ENCODE assay signal across 21 cellular contexts in the genomic region with DNA sequence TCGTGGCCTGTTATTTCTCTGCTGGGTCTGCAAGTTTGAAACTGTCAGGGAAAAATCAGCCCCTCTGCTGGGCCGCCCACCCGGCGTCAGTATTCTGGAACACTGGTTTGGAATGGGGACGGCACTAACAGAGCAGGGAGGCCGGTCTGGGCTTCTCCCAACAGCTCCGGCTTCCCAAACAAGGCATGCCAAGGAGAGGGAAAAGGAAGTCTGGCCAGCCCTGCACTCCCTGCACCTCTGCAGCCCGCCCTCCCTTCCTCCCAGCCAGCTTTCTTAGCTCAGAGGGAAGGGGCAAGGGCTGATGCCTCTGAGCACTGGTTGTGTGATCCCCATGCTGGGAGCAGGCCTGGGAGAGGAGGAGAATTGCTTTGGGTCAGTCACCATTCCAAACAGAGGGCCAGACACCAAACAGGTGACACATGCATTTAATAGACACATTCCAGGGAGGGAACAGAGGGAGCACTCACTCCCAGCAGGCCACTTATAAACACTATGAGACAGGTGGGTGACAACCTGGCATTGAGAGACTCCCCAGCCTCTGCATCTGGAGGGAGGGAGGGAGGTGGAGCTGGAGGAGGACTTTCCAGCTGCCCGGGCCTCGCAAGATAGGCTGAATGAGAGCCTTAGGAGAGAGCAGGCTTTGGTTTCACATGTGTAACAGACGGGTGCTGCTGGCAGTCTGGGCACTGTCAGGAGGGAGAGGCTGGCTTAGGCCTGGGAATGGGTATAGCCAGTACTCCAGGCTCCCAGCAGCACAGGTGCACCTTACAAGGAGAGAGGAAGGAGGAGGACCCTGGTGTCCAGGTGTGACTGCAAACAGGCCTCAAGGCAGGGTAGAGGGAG. TPM values are rescaled to one million over a fixed set of nuclear protein-coding genes. Genes with fewer than 3 reads are reported as not detected.
DNase-seq lines count a peak whose midpoint lies in the region; ATAC-seq and TF ChIP-seq lines count a peak whose summit lies in the region.
"Had no signal": no experiment of that assay in that cellular context is flagged by ENCODE, and none has a peak within 500 bp of the region (broad histone marks: within the 10 kb centered on the region; RNA-seq: fewer than 3 reads in every experiment).

No MANE protein-coding gene starts in this region.

- POLR2A ChIA-PET in activated CD8-positive, alpha-beta T cell treated with anti-CD3 and anti-CD28 coated beads for 36 hours (lab: Charles Lee) = no interaction called here

- H3K27ac ChIP-seq in muscle layer of duodenum (ENCODE audit: low read length) (peak overlapping the region; percentile 64), aorta (ENCODE audit: low read depth in 1 of 2, low read length in 2 of 2) (no peak overlapping the region), stomach (peak overlapping the region in 2 of 5 donors; percentile 55 to 79)
- H3K27ac ChIP-seq: right lobe of liver, WERI-Rb-1 had no signal

- H3K4me3 ChIP-seq in muscle layer of duodenum (ENCODE audit: low read depth in 1 of 2, low read length in 2 of 2) (no peak overlapping the region), aorta (ENCODE audit: low read length in 2 of 2) (no peak overlapping the region), stomach (no peak overlapping the region)
- H3K4me3 ChIP-seq: right lobe of liver had no signal

- CTCF ChIA-PET in activated CD8-positive, alpha-beta T cell treated with anti-CD3 and anti-CD28 coated beads for 36 hours (lab: Charles Lee) = interaction anchor here (1.2 kb wide), 1 partner anchor 62 kb away, joined by 3 read pairs; no protein-coding TSS in a partner anchor

- ATAC-seq in Right ventricle myocardium inferior (peak; percentile 49), aorta (ENCODE audit: low FRiP score) (peak; percentile 61), HG02973 (IDR thresholded peaks at IDR 0.05; ENCODE audit: unreplicated experiment) (no peak)
- ATAC-seq in activated CD8-positive, alpha-beta T cell treated with anti-CD3 and anti-CD28 coated beads for 36 hours = no peak
- ATAC-seq: CD8-positive, alpha-beta T cell; naive thymus-derived CD8-positive, alpha-beta T cell had no signal

- H3K4me1 Mint-ChIP-seq in activated CD8-positive, alpha-beta T cell treated with anti-CD3 and anti-CD28 coated beads for 36 hours (ENCODE audit: low read depth) = peaks cover 6% of the 10 kb centered on the region

- H3K9me3 ChIP-seq in muscle layer of duodenum (ENCODE audit: control insufficient read depth in 1 of 2, low read length in 2 of 2) (no peaks in the 10 kb centered on the region), aorta (ENCODE audit: control insufficient read depth, low read length) (no peaks in the 10 kb centered on the region), stomach (no peaks in the 10 kb centered on the region)
- H3K9me3 ChIP-seq: right lobe of liver had no signal

- TF ChIP-seq CTCF in stomach (IDR thresholded peaks at IDR 0.05) = no peak
- TF ChIP-seq CTCF in activated CD8-positive, alpha-beta T cell treated with anti-CD3 and anti-CD28 coated beads for 36 hours (IDR thresholded peaks at IDR 0.05) = no peak

- 12 to 18% methylated on average over 11 of the region's 11 CpGs for WGBS in aorta, 2 donors
- WGBS in stomach, 5 donors = 47 to 66% (median 65%) methylated on average over 11 of the region's 11 CpGs

- intact Hi-C loops in Right ventricle myocardium inferior (cut with DNase I) (no loop called here), cardiac septum (cut with DNase I) (no loop called here), aorta (cut with DNase I) (no loop called here), stomach (cut with DNase I; ENCODE audit: low total_unique reads) (no loop called here)
- intact Hi-C loops in activated CD8-positive, alpha-beta T cell treated with anti-CD3 and anti-CD28 coated beads for 36 hours (cut with micrococcal nuclease) = no loop called here

- peaks cover 0 to 14% of the 10 kb centered on the region in 2 donors for H3K4me1 ChIP-seq in muscle layer of duodenum (ENCODE audit: control insufficient read depth in 1 of 2, insufficient read depth in 2 of 2, low read length in 2 of 2)
- no peaks in the 10 kb centered on the region for H3K4me1 ChIP-seq in aorta (ENCODE audit: control insufficient read depth in 1 of 2, insufficient read depth in 2 of 2, low read length in 2 of 2)
- peaks cover 0 to 16% (median 5%) of the 10 kb centered on the region in 4 donors for H3K4me1 ChIP-seq in stomach
- H3K4me1 ChIP-seq: right lobe of liver had no signal

- no peaks in the 10 kb centered on the region for H3K36me3 ChIP-seq in muscle layer of duodenum (ENCODE audit: control insufficient read depth in 1 of 2, insufficient read depth in 2 of 2, low read length in 2 of 2)
- no peaks in the 10 kb centered on the region for H3K36me3 ChIP-seq in aorta (ENCODE audit: control insufficient read depth in 1 of 2, insufficient read depth in 2 of 2, low read length in 1 of 2)
- H3K36me3 ChIP-seq in stomach = no peaks in the 10 kb centered on the region
- H3K36me3 ChIP-seq: right lobe of liver, WERI-Rb-1 had no signal

- H3K9me3 Mint-ChIP-seq in activated CD8-positive, alpha-beta T cell treated with anti-CD3 and anti-CD28 coated beads for 36 hours = no peaks in the 10 kb centered on the region
- H3K9me3 Mint-ChIP-seq: activated naive CD4-positive, alpha-beta T cell treated with anti-CD3 and anti-CD28 coated beads for 36 hours; CD8-positive, alpha-beta T cell; naive thymus-derived CD8-positive, alpha-beta T cell had no signal

- H3K27me3 ChIP-seq in muscle layer of duodenum (ENCODE audit: low read depth, low read length) (no peaks in the 10 kb centered on the region), aorta (ENCODE audit: control insufficient read depth in 1 of 2, insufficient read depth in 2 of 2, low read length in 1 of 2) (no peaks in the 10 kb centered on the region), stomach (peaks cover 0 to 5% (median 0%) of the 10 kb centered on the region in 3 donors)
- H3K27me3 ChIP-seq: right lobe of liver had no signal

- no peak for TF ChIP-seq POLR2A in stomach (IDR thresholded peaks at IDR 0.05)

- no peak for DNase-seq in Right ventricle myocardium inferior (ENCODE audit: missing footprints)
- DNase-seq in cardiac septum (ENCODE audit: low spot score) = no peak
- peak; percentile 31 for DNase-seq in SW480 (ENCODE audit: low spot score)
- DNase-seq in aorta = no peak
- no peak for DNase-seq in stomach
- DNase-seq in activated CD8-positive, alpha-beta T cell treated with anti-CD3 and anti-CD28 coated beads for 36 hours = no peak
- DNase-seq: activated naive CD4-positive, alpha-beta T cell treated with anti-CD3 and anti-CD28 coated beads for 36 hours; CD8-positive, alpha-beta T cell; effector CD8-positive, alpha-beta T cell; GF-D8; GOT3; naive thymus-derived CD8-positive, alpha-beta T cell; OCI-M1; right lobe of liver; stimulated activated naive CD4-positive, alpha-beta T cell; SW 1271; WERI-Rb-1 had no signal

- no peak for TF ChIP-seq EP300 in stomach (IDR thresholded peaks at IDR 0.05)

- no peak overlapping the region for H3K4me3 Mint-ChIP-seq in activated CD8-positive, alpha-beta T cell treated with anti-CD3 and anti-CD28 coated beads for 36 hours
- H3K4me3 Mint-ChIP-seq: activated naive CD4-positive, alpha-beta T cell treated with anti-CD3 and anti-CD28 coated beads for 36 hours; CD8-positive, alpha-beta T cell; naive thymus-derived CD8-positive, alpha-beta T cell had no signal

- no peak overlapping the region for H3K27ac Mint-ChIP-seq in activated CD8-positive, alpha-beta T cell treated with anti-CD3 and anti-CD28 coated beads for 36 hours
- H3K27ac Mint-ChIP-seq: activated naive CD4-positive, alpha-beta T cell treated with anti-CD3 and anti-CD28 coated beads for 36 hours; CD8-positive, alpha-beta T cell had no signal

- no peaks in the 10 kb centered on the region for H3K36me3 Mint-ChIP-seq in activated CD8-positive, alpha-beta T cell treated with anti-CD3 and anti-CD28 coated beads for 36 hours (ENCODE audit: low read depth)
- H3K36me3 Mint-ChIP-seq: CD8-positive, alpha-beta T cell; naive thymus-derived CD8-positive, alpha-beta T cell had no signal

- H3K27me3 Mint-ChIP-seq in activated CD8-positive, alpha-beta T cell treated with anti-CD3 and anti-CD28 coated beads for 36 hours = peaks cover 5% of the 10 kb centered on the region

RNA-seq across cellular contexts. Expression of gene KRT75, which starts 10.3 kb away (rescaled TPM):
- total RNA-seq in Right ventricle myocardium inferior = not detected
- total RNA-seq in cardiac septum = not detected
- total RNA-seq in aorta = not detected
- not detected for polyA plus RNA-seq in aorta
- not detected for total RNA-seq in stomach
- not detected for polyA plus RNA-seq in stomach
- total RNA-seq in activated CD8-positive, alpha-beta T cell treated with anti-CD3 and anti-CD28 coated beads for 36 hours = not detected
- total RNA-seq: activated naive CD4-positive, alpha-beta T cell treated with anti-CD3 and anti-CD28 coated beads for 36 hours; CD8-positive, alpha-beta T cell; fibroblast of villous mesenchyme; naive thymus-derived CD8-positive, alpha-beta T cell; right lobe of liver had no signal
- polyA plus RNA-seq: naive thymus-derived CD8-positive, alpha-beta T cell had no signal

RNA-seq across cellular contexts. Expression of gene KRT82, which starts 17.7 kb away (rescaled TPM):
- total RNA-seq in Right ventricle myocardium inferior = not detected
- total RNA-seq in cardiac septum = not detected
- total RNA-seq in aorta = not detected
- polyA plus RNA-seq in aorta = not detected
- not detected for total RNA-seq in stomach
- not detected for polyA plus RNA-seq in stomach
- not detected for total RNA-seq in activated CD8-positive, alpha-beta T cell treated with anti-CD3 and anti-CD28 coated beads for 36 hours
- total RNA-seq: activated naive CD4-positive, alpha-beta T cell treated with anti-CD3 and anti-CD28 coated beads for 36 hours; bronchial epithelial cell; CD8-positive, alpha-beta T cell; fibroblast of villous mesenchyme; naive thymus-derived CD8-positive, alpha-beta T cell; right lobe of liver had no signal
- polyA plus RNA-seq: naive thymus-derived CD8-positive, alpha-beta T cell had no signal

RNA-seq across cellular contexts. Expression of gene KRT6B, which starts 28.1 kb away (rescaled TPM):
- total RNA-seq in Right ventricle myocardium inferior (not detected), cardiac septum (not detected), aorta (not detected), stomach (under 1 TPM in 1 of 5 donors, not detected in 4; 0.55 TPM)
- polyA plus RNA-seq in aorta (under 1 TPM in 1 of 2 donors, not detected in 1; 0.18 TPM), stomach (1 to 10 TPM in 1 of 3 donors, under 1 TPM in 1, not detected in 1; 0.46 to 9.2 TPM)
- not detected for total RNA-seq in activated CD8-positive, alpha-beta T cell treated with anti-CD3 and anti-CD28 coated beads for 36 hours
- total RNA-seq: activated naive CD4-positive, alpha-beta T cell treated with anti-CD3 and anti-CD28 coated beads for 36 hours; CD8-positive, alpha-beta T cell; fibroblast of villous mesenchyme; naive thymus-derived CD8-positive, alpha-beta T cell had no signal
- polyA plus RNA-seq: naive thymus-derived CD8-positive, alpha-beta T cell had no signal

RNA-seq across cellular contexts. Expression of gene KRT84, which starts 38.4 kb away (rescaled TPM):
- total RNA-seq in Right ventricle myocardium inferior (not detected), cardiac septum (not detected), aorta (not detected), stomach (not detected)
- polyA plus RNA-seq in aorta (not detected), stomach (not detected)
- not detected for total RNA-seq in activated CD8-positive, alpha-beta T cell treated with anti-CD3 and anti-CD28 coated beads for 36 hours
- total RNA-seq: activated naive CD4-positive, alpha-beta T cell treated with anti-CD3 and anti-CD28 coated beads for 36 hours; bronchial epithelial cell; CD8-positive, alpha-beta T cell; fibroblast of villous mesenchyme; naive thymus-derived CD8-positive, alpha-beta T cell; right lobe of liver had no signal
- polyA plus RNA-seq: naive thymus-derived CD8-positive, alpha-beta T cell had no signal

RNA-seq across cellular contexts. Expression of gene KRT6C, which starts 49.7 kb away (rescaled TPM):
- total RNA-seq in Right ventricle myocardium inferior (not detected), cardiac septum (not detected), aorta (not detected), stomach (under 1 TPM in 1 of 5 donors, not detected in 4; 0.43 TPM)
- polyA plus RNA-seq in aorta (under 1 TPM; 0.08 to 0.25 TPM), stomach (10 to 100 TPM in 1 of 3 donors, under 1 TPM in 1, not detected in 1; 0.31 to 12.4 TPM)
- not detected for total RNA-seq in activated CD8-positive, alpha-beta T cell treated with anti-CD3 and anti-CD28 coated beads for 36 hours
- total RNA-seq: activated naive CD4-positive, alpha-beta T cell treated with anti-CD3 and anti-CD28 coated beads for 36 hours; CD8-positive, alpha-beta T cell; fibroblast of villous mesenchyme; naive thymus-derived CD8-positive, alpha-beta T cell had no signal
- polyA plus RNA-seq: naive thymus-derived CD8-positive, alpha-beta T cell had no signal

Comparison
In these comparisons a context has a peak if more than half of its experiments do, and no peak if none do; other contexts are left out.
1. ATAC-seq: peak in Right ventricle myocardium inferior (single experiment) and aorta (single experiment); none in HG02973 (single experiment) and activated CD8-positive, alpha-beta T cell treated with anti-CD3 and anti-CD28 coated beads for 36 hours (single experiment).